25 cellular contexts compared by ENCODE assay signal in genomic region chr5:145960848-145961600, GRCh38. TPM values are rescaled to one million over a fixed set of nuclear protein-coding genes. Genes with fewer than 3 reads are reported as not detected.
A peak's percentile ranks its signal among the peaks of the same experiment; 100 is the strongest.
DNase-seq lines count a peak whose midpoint lies in the region; ATAC-seq, FAIRE-seq and TF ChIP-seq lines count a peak whose summit lies in the region.
"Had no signal": no experiment of that assay in that cellular context is flagged by ENCODE, and none has a peak within 500 bp of the region (broad histone marks: within the 10 kb centered on the region; RNA-seq: fewer than 3 reads in every experiment).

No MANE protein-coding gene starts in this region.

- peaks cover 10% of the 10 kb centered on the region for H3K27me3 Mint-ChIP-seq in mesothelial cell of epicardium (ENCODE audit: low read depth)

- no peaks in the 10 kb centered on the region for H3K27me3 ChIP-seq in breast epithelium
- H3K27me3 ChIP-seq: dorsolateral prefrontal cortex had no signal

- no peaks in the 10 kb centered on the region for H3K9me3 Mint-ChIP-seq in mesothelial cell of epicardium
- H3K9me3 Mint-ChIP-seq: activated CD8-positive, alpha-beta T cell treated with anti-CD3 and anti-CD28 coated beads for 36 hours; immature natural killer cell had no signal

- H3K36me3 Mint-ChIP-seq in mesothelial cell of epicardium = no peaks in the 10 kb centered on the region
- H3K36me3 Mint-ChIP-seq: immature natural killer cell had no signal

- DNase-seq in DMS53 (lab: John Stamatoyannopoulos, UW) (peak; percentile 30), NCI-H226 (peak; percentile 84), breast epithelium (ENCODE audit: low spot score in 2 of 2) (no peak), mesothelial cell of epicardium (ENCODE audit: low spot score in 2 of 2, unreplicated experiment in 2 of 2) (no peak), AG08395 (ENCODE audit: low spot score) (no peak), kidney (no peak), NCI-H1417 (lab: John Stamatoyannopoulos, UW) (no peak)
- DNase-seq: ACHN; activated CD8-positive, alpha-beta T cell treated with anti-CD3 and anti-CD28 coated beads for 36 hours; activated gamma-delta T cell treated with Interleukin-2 at 50 U/mL for 16 hours; activated T-cell treated with anti-CD3 and anti-CD28 coated beads for 4 hours; amygdala; C1 segment of cervical spinal cord; dorsolateral prefrontal cortex; HCEC 1CT; immature natural killer cell; lower lobe of right lung; NCI-H146; NCI-H2171; NCI-H526; stimulated activated CD4-positive, alpha-beta T cell treated with anti-CD3 and anti-CD28 coated beads, Interleukin-2, amount 100 ng/mL, for 48 hours; stimulated activated naive CD4-positive, alpha-beta T cell treated with Interleukin-2 at 50 U/mL for 16 hours had no signal

- no peak overlapping the region for H3K9ac ChIP-seq in kidney (ENCODE audit: low read length in 2 of 2)

- no peak for TF ChIP-seq POLR2A in breast epithelium (IDR thresholded peaks at IDR 0.05)

- peak overlapping the region; percentile 32 for H3K27ac Mint-ChIP-seq in mesothelial cell of epicardium
- H3K27ac Mint-ChIP-seq: activated CD8-positive, alpha-beta T cell treated with anti-CD3 and anti-CD28 coated beads for 36 hours; immature natural killer cell had no signal

- H3K4me3 Mint-ChIP-seq in mesothelial cell of epicardium = no peak overlapping the region
- H3K4me3 Mint-ChIP-seq: activated CD8-positive, alpha-beta T cell treated with anti-CD3 and anti-CD28 coated beads for 36 hours; immature natural killer cell had no signal

- H3K27ac ChIP-seq in breast epithelium (peak overlapping the region; percentile 48 to 55), kidney (ENCODE audit: low read depth in 2 of 2, low read length in 2 of 2) (no peak overlapping the region)
- H3K27ac ChIP-seq: dorsolateral prefrontal cortex, lower lobe of right lung had no signal

- FAIRE-seq in kidney (lab: Jason Lieb, UNC) = no peak
- FAIRE-seq: G401.6 had no signal

- peaks cover 19% of the 10 kb centered on the region for H3K4me1 Mint-ChIP-seq in mesothelial cell of epicardium
- H3K4me1 Mint-ChIP-seq: immature natural killer cell had no signal

- H3K4me1 ChIP-seq in breast epithelium (no peaks in the 10 kb centered on the region), kidney (ENCODE audit: control insufficient read depth in 1 of 2, insufficient read depth in 1 of 2, low read depth in 1 of 2, low read length in 2 of 2) (no peaks in the 10 kb centered on the region)
- H3K4me1 ChIP-seq: lower lobe of right lung had no signal

- no peak for ATAC-seq in GM21367 (IDR thresholded peaks at IDR 0.05; ENCODE audit: unreplicated experiment)
- ATAC-seq: activated CD4-positive, CD25-positive, alpha-beta regulatory T cell treated with anti-CD3 and anti-CD28 coated beads, Interleukin-2, amount 50 U/mL, for 24 hours; activated CD8-positive, alpha-beta T cell treated with anti-CD3 and anti-CD28 coated beads for 36 hours; lower lobe of right lung had no signal

- H3K36me3 ChIP-seq in breast epithelium (no peaks in the 10 kb centered on the region), kidney (ENCODE audit: control insufficient read depth in 1 of 2, insufficient read depth in 2 of 2, low read length in 2 of 2) (no peaks in the 10 kb centered on the region)
- H3K36me3 ChIP-seq: lower lobe of right lung had no signal

- intact Hi-C loops in breast epithelium (cut with DNase I; ENCODE audit: low total_unique reads) = loop anchor here (5.0 kb wide), 1 partner anchor 829 kb away; no protein-coding TSS in a partner anchor
- intact Hi-C loops in kidney (cut with DNase I) = no loop called here

- H3K9me3 ChIP-seq in breast epithelium = no peaks in the 10 kb centered on the region
- no peaks in the 10 kb centered on the region for H3K9me3 ChIP-seq in kidney (ENCODE audit: control insufficient read depth in 1 of 2, low read length in 2 of 2)
- H3K9me3 ChIP-seq: lower lobe of right lung had no signal

- TF ChIP-seq CTCF in breast epithelium (IDR thresholded peaks at IDR 0.05) = no peak
- no peak for TF ChIP-seq CTCF in mesothelial cell of epicardium (IDR thresholded peaks at IDR 0.05; ENCODE audit: unreplicated experiment)
- TF ChIP-seq CTCF in kidney (IDR thresholded peaks at IDR 0.05; ENCODE audit: borderline replicate concordance, extremely low read depth, insufficient read depth) = no peak

- H3K4me3 ChIP-seq in breast epithelium = no peak overlapping the region
- no peak overlapping the region for H3K4me3 ChIP-seq in kidney (ENCODE audit: low read length in 2 of 2)
- H3K4me3 ChIP-seq: dorsolateral prefrontal cortex, lower lobe of right lung had no signal

RNA-seq across cellular contexts. Expression of gene SH3RF2, which starts 24.6 kb away (rescaled TPM):
- total RNA-seq in breast epithelium (1 to 10 TPM; 6.6 to 9.5 (median 9.4) TPM), mesothelial cell of epicardium (2.2 to 3.2 TPM (median 2.5 TPM) in 3 replicates), kidney (4.9 TPM)
- polyA plus RNA-seq in kidney (ENCODE audit: insufficient read depth, low read depth, low replicate concordance) = 1.3 TPM
- total RNA-seq: activated CD8-positive, alpha-beta T cell treated with anti-CD3 and anti-CD28 coated beads for 36 hours had no signal
- polyA plus RNA-seq: immature natural killer cell had no signal

Comparison
In these comparisons a context has a peak if more than half of its experiments do, and no peak if none do; other contexts are left out.
1. DNase-seq: peak in DMS53 (single experiment) and NCI-H226 (single experiment); none in breast epithelium (0 of 2), mesothelial cell of epicardium (0 of 2), AG08395 (single experiment), kidney (single experiment) and NCI-H1417 (0 of 3).
2. H3K27ac ChIP-seq: peak in breast epithelium (2 of 2); none in kidney (0 of 2).